In genomic region chr2:11749646-11750349, GRCh38 we compare ENCODE assay signal across 8 cellular contexts. TPM values are rescaled to one million over a fixed set of nuclear protein-coding genes. Genes with fewer than 3 reads are reported as not detected.
DNase-seq lines count a peak whose midpoint lies in the region; ATAC-seq and TF ChIP-seq lines count a peak whose summit lies in the region.

No MANE protein-coding gene starts in this region.

- in situ Hi-C loops in GM18951 (cut with MboI; ENCODE audit: low sequenced_read_pairs, unreplicated experiment), result no loop called here

- H3K27ac ChIP-seq in caudate nucleus (ENCODE audit: low read depth, low read length), result peak overlapping the region; percentile 63

- peak; percentile 15 for ATAC-seq in HG03439 (IDR thresholded peaks at IDR 0.05; ENCODE audit: unreplicated experiment)
- ATAC-seq in GM21423 (IDR thresholded peaks at IDR 0.05; ENCODE audit: unreplicated experiment), result no peak

- DNase-seq in caudate nucleus (lab: John Stamatoyannopoulos, UW) (peak in 1 of 61 donors; percentile 32), renal cortical epithelial cell (ENCODE audit: low read depth) (peak; percentile 55), GOT3 (lab: John Stamatoyannopoulos, UW) (no peak)
- DNase-seq in effector CD4-positive, alpha-beta T cell, result no peak
- no peak for DNase-seq in activated CD8-positive, alpha-beta memory T cell treated with anti-CD3 and anti-CD28 coated beads for 24 hours

- peak; percentile 10 for TF ChIP-seq POLR2A in GM18951 (IDR thresholded peaks at IDR 0.05; ENCODE audit: extremely low read depth, insufficient read depth, insufficient read length)

RNA-seq across cellular contexts. Expression of gene LPIN1, which starts 3.4 kb away (rescaled TPM):
- total RNA-seq in renal cortical epithelial cell, result 33.8 and 39.9 TPM in 2 replicates
